ENCODE assay signal across 21 cellular contexts in genomic region chr20:22815584-22815983, GRCh38.
DNase-seq lines count a peak whose midpoint lies in the region; ATAC-seq, FAIRE-seq and TF ChIP-seq lines count a peak whose summit lies in the region.
"Had no signal": no experiment of that assay in that cellular context is flagged by ENCODE, and none has a peak within 500 bp of the region (broad histone marks: within the 10 kb centered on the region; RNA-seq: fewer than 3 reads in every experiment).

No MANE protein-coding gene starts in this region.

- no peaks in the 10 kb centered on the region for H3K9me3 ChIP-seq in left ventricle myocardium inferior (replicated peaks)
- H3K9me3 ChIP-seq: neutrophil had no signal

- TF ChIP-seq CTCF in left ventricle myocardium inferior (IDR thresholded peaks at IDR 0.05; ENCODE audit: borderline replicate concordance), result peak; percentile 39
- TF ChIP-seq CTCF in brain microvascular endothelial cell (IDR thresholded peaks at IDR 0.05; ENCODE audit: low read depth, low read length, missing control alignments), result peak; percentile 56
- TF ChIP-seq CTCF in type B pancreatic cell (conservative IDR thresholded peaks at IDR 0.05), result peak; percentile 59

- H3K9me3 Mint-ChIP-seq in type B pancreatic cell, result no peaks in the 10 kb centered on the region
- H3K9me3 Mint-ChIP-seq: activated naive CD8-positive, alpha-beta T cell treated with anti-CD3 and anti-CD28 coated beads, Interleukin-2, amount 50 U/mL, for 24 hours; CD14-positive monocyte; stimulated activated naive B cell treated with anti-CD40 and anti-IgM and Interleukin-4, amounts not matched to agents 10 μg/mL and 1 μg/mL and 100 μg/mL, for 72 hours had no signal

- H3K27ac ChIP-seq in left ventricle myocardium inferior (replicated peaks) (no peak overlapping the region), brain microvascular endothelial cell (no peak overlapping the region)
- H3K27ac ChIP-seq: neutrophil had no signal

- H3K4me3 ChIP-seq in left ventricle myocardium inferior (no peak overlapping the region), brain microvascular endothelial cell (ENCODE audit: low read depth, low read length) (no peak overlapping the region)

- peaks cover 58% of the 10 kb centered on the region for H3K27me3 Mint-ChIP-seq in type B pancreatic cell

- ATAC-seq in HG02885 (IDR thresholded peaks at IDR 0.05; ENCODE audit: poor library complexity, unreplicated experiment), result no peak
- ATAC-seq: activated naive CD8-positive, alpha-beta T cell treated with anti-CD3 and anti-CD28 coated beads, Interleukin-2, amount 50 U/mL, for 24 hours; Panc1; stimulated activated naive B cell treated with anti-CD40 and anti-IgM and Interleukin-4, amounts not matched to agents 10 μg/mL and 1 μg/mL and 100 μg/mL, for 72 hours had no signal

- FAIRE-seq in H54 (lab: Jason Lieb, UNC), result no peak

- H3K4me1 ChIP-seq in left ventricle myocardium inferior, result peaks cover 14% of the 10 kb centered on the region

- peaks cover 35% of the 10 kb centered on the region for H3K4me1 Mint-ChIP-seq in type B pancreatic cell (ENCODE audit: unreplicated experiment)
- H3K4me1 Mint-ChIP-seq: activated naive CD8-positive, alpha-beta T cell treated with anti-CD3 and anti-CD28 coated beads, Interleukin-2, amount 50 U/mL, for 24 hours; CD14-positive monocyte; stimulated activated naive B cell treated with anti-CD40 and anti-IgM and Interleukin-4, amounts not matched to agents 10 μg/mL and 1 μg/mL and 100 μg/mL, for 72 hours had no signal

- H3K4me3 Mint-ChIP-seq in type B pancreatic cell, result no peak overlapping the region
- H3K4me3 Mint-ChIP-seq: activated naive CD8-positive, alpha-beta T cell treated with anti-CD3 and anti-CD28 coated beads, Interleukin-2, amount 50 U/mL, for 24 hours; CD14-positive monocyte; stimulated activated naive B cell treated with anti-CD40 and anti-IgM and Interleukin-4, amounts not matched to agents 10 μg/mL and 1 μg/mL and 100 μg/mL, for 72 hours had no signal

- no peak for DNase-seq in left ventricle myocardium inferior
- DNase-seq in cardiac septum (ENCODE audit: low spot score), result no peak
- DNase-seq in brain microvascular endothelial cell, result no peak
- DNase-seq in iPS-NIHi11 (ENCODE audit: low spot score), result peak; percentile 44
- no peak for DNase-seq in type B pancreatic cell (ENCODE audit: extremely low spot score, unreplicated experiment)
- no peak for DNase-seq in H54 (ENCODE audit: insufficient read length, low spot score)
- no peak for DNase-seq in activated CD4-positive, alpha-beta T cell treated with anti-CD3 and anti-CD28 coated beads, Interleukin-2, amount 50 U/mL, for 48 hours
- DNase-seq: activated CD4-positive, CD25-positive, alpha-beta regulatory T cell treated with anti-CD3 and anti-CD28 coated beads, Interleukin-2, amount 50 U/mL, for 72 hours; activated naive CD8-positive, alpha-beta T cell treated with anti-CD3 and anti-CD28 coated beads, Interleukin-2, amount 50 U/mL, for 24 hours; DMS153; effector CD8-positive, alpha-beta T cell; HCEC 1CT; hippocampal formation; midbrain; NCI-H82; stimulated activated naive B cell treated with anti-CD40 and anti-IgM and Interleukin-4, amounts not matched to agents 10 μg/mL and 1 μg/mL and 100 μg/mL, for 72 hours; trophoblast cell had no signal

- intact Hi-C loops in left ventricle myocardium inferior (cut with micrococcal nuclease) (no loop called here), cardiac septum (cut with DNase I) (no loop called here)

- no peaks in the 10 kb centered on the region for H3K36me3 ChIP-seq in left ventricle myocardium inferior
- no peaks in the 10 kb centered on the region for H3K36me3 ChIP-seq in brain microvascular endothelial cell (replicated peaks)
- H3K36me3 ChIP-seq: neutrophil had no signal

- no peak overlapping the region for H3K27ac Mint-ChIP-seq in type B pancreatic cell
- H3K27ac Mint-ChIP-seq: activated naive CD8-positive, alpha-beta T cell treated with anti-CD3 and anti-CD28 coated beads, Interleukin-2, amount 50 U/mL, for 24 hours; CD14-positive monocyte; stimulated activated naive B cell treated with anti-CD40 and anti-IgM and Interleukin-4, amounts not matched to agents 10 μg/mL and 1 μg/mL and 100 μg/mL, for 72 hours had no signal

- no peaks in the 10 kb centered on the region for H3K36me3 Mint-ChIP-seq in type B pancreatic cell
- H3K36me3 Mint-ChIP-seq: CD14-positive monocyte; stimulated activated naive B cell treated with anti-CD40 and anti-IgM and Interleukin-4, amounts not matched to agents 10 μg/mL and 1 μg/mL and 100 μg/mL, for 72 hours had no signal

- TF ChIP-seq POLR2A in H54 (IDR thresholded peaks at IDR 0.05; ENCODE audit: low read depth, low read length), result no peak

- H3K27me3 ChIP-seq in left ventricle myocardium inferior (ENCODE audit: low read depth), result no peaks in the 10 kb centered on the region
- H3K27me3 ChIP-seq in brain microvascular endothelial cell (replicated peaks), result no peaks in the 10 kb centered on the region

- in situ Hi-C loops in brain microvascular endothelial cell (cut with HindIII; ENCODE audit: low pct_ligation_motif_present, low sequenced_read_pairs), result no loop called here
